In the genomic region with DNA sequence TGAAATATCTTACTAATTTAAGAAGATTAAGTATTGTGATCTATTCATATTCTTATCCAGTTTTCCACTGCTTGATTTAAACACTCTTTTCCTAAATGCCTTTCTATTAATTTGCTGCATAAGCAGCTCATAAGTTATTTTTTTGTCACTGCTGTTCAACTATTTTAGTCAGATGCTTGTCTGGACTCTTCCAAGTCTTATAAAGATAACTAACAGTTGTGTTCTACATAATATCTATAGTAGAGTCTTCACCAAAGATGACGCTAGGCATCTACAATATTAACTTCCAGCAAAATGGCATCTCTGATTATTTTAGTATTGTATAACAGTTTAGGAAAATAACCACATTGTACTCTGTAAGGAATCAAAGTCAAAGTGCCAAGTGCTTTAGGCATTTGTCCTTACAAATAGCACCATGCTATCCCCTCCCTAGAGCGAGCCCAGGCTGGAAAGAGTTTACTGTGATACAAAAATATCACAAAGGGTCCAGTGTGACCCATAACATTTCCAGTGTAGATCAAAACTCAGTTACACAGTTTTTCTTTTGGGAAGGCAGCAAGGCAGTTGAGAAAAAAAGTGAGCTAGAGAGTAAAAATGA, we compare ENCODE assay signal across 1 cellular context.
TF ChIP-seq lines count a peak whose summit lies in the region.

No MANE protein-coding gene starts in this region.

TF ChIP-seq in IMR-90, 13 proteins besides CTCF, POLR2A, EP300 and RAD21:
- TF ChIP-seq MAZ (IDR thresholded peaks at IDR 0.05; ENCODE audit: borderline replicate concordance, low read depth, low read length), result no peak
- no peak for TF ChIP-seq SMC3 (IDR thresholded peaks at IDR 0.05; ENCODE audit: low read depth, low read length)
- TF ChIP-seq CEBPB (IDR thresholded peaks at IDR 0.05; ENCODE audit: low read depth, low read length), result no peak
- no peak for TF ChIP-seq BHLHE40 (IDR thresholded peaks at IDR 0.05; ENCODE audit: low read depth, low read length)
- no peak for TF ChIP-seq RCOR1 (IDR thresholded peaks at IDR 0.05; ENCODE audit: insufficient replicate concordance, low read length)
- TF ChIP-seq RFX5 (IDR thresholded peaks at IDR 0.05; ENCODE audit: low read depth, low read length), result no peak
- TF ChIP-seq NFE2L2 (IDR thresholded peaks at IDR 0.05; ENCODE audit: low read depth, low read length), result no peak
- no peak for TF ChIP-seq MAFK (IDR thresholded peaks at IDR 0.05; ENCODE audit: low read depth, low read length)
- TF ChIP-seq, protein P1, sequence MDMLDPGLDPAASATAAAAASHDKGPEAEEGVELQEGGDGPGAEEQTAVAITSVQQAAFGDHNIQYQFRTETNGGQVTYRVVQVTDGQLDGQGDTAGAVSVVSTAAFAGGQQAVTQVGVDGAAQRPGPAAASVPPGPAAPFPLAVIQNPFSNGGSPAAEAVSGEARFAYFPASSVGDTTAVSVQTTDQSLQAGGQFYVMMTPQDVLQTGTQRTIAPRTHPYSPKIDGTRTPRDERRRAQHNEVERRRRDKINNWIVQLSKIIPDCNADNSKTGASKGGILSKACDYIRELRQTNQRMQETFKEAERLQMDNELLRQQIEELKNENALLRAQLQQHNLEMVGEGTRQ (IDR thresholded peaks at IDR 0.05; ENCODE audit: low read depth, low read length), result no peak
- TF ChIP-seq MXI1 (IDR thresholded peaks at IDR 0.05; ENCODE audit: borderline replicate concordance, low read depth, low read length), result no peak
- TF ChIP-seq FOS (IDR thresholded peaks at IDR 0.05; ENCODE audit: low read depth, low read length), result no peak
- TF ChIP-seq CHD1 (IDR thresholded peaks at IDR 0.05; ENCODE audit: low read depth, low read length), result no peak
- TF ChIP-seq, protein P2, sequence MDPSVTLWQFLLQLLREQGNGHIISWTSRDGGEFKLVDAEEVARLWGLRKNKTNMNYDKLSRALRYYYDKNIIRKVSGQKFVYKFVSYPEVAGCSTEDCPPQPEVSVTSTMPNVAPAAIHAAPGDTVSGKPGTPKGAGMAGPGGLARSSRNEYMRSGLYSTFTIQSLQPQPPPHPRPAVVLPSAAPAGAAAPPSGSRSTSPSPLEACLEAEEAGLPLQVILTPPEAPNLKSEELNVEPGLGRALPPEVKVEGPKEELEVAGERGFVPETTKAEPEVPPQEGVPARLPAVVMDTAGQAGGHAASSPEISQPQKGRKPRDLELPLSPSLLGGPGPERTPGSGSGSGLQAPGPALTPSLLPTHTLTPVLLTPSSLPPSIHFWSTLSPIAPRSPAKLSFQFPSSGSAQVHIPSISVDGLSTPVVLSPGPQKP (IDR thresholded peaks at IDR 0.05; ENCODE audit: borderline replicate concordance, low read depth, low read length), result no peak
